8 cellular contexts compared by ENCODE assay signal in genomic region chr13:94968040-94968756, GRCh38.
A peak's percentile ranks its signal among the peaks of the same experiment; 100 is the strongest.
DNase-seq lines count a peak whose midpoint lies in the region; ATAC-seq and TF ChIP-seq lines count a peak whose summit lies in the region.

No MANE protein-coding gene starts in this region.

- H3K9me3 Mint-ChIP-seq in WTC11 = no peaks in the 10 kb centered on the region
- no peaks in the 10 kb centered on the region for H3K9me3 Mint-ChIP-seq in stimulated activated effector memory CD8-positive, alpha-beta T cell treated with anti-CD3 and anti-CD28 coated beads, Interleukin-12 subunit alpha, Interleukin-12 subunit beta, amount 100 ng/mL, for 72 hours

- peak; percentile 75 for ATAC-seq in WTC11
- ATAC-seq in stimulated activated effector memory CD8-positive, alpha-beta T cell treated with anti-CD3 and anti-CD28 coated beads, Interleukin-12 subunit alpha, Interleukin-12 subunit beta, amount 100 ng/mL, for 72 hours = peak; percentile 42
- ATAC-seq in HG03521 (IDR thresholded peaks at IDR 0.05; ENCODE audit: unreplicated experiment) = no peak

- peak overlapping the region; percentile 48; the same call in 1 of the 2 replicates for H2AFZ ChIP-seq in GM23248

- H3K9me2 ChIP-seq in GM23248 (ENCODE audit: insufficient read depth) = no peaks in the 10 kb centered on the region

- no peaks in the 10 kb centered on the region for H3K36me3 ChIP-seq in GM23248 (ENCODE audit: low read depth)

- POLR2A ChIA-PET in WTC11 (lab: Charles Lee) = interaction anchor here (0.9 to 2.2 kb wide), 6 partner anchors 143 to 309 kb away, joined by 3 to 6 read pairs (median 4); no protein-coding TSS in a partner anchor

- in situ Hi-C loops in GM23248 (cut with MboI) = no loop called here

- no peaks in the 10 kb centered on the region for H3F3A ChIP-seq in GM23248 (ENCODE audit: insufficient read depth)

- peak; percentile 15 for DNase-seq in AG08396 (ENCODE audit: low spot score)
- peak; percentile 24 for DNase-seq in GM23248
- peak; percentile 67 for DNase-seq in WTC11 (ENCODE audit: low spot score)
- DNase-seq in stimulated activated effector memory CD8-positive, alpha-beta T cell treated with anti-CD3 and anti-CD28 coated beads, Interleukin-12 subunit alpha, Interleukin-12 subunit beta, amount 100 ng/mL, for 72 hours (ENCODE audit: low spot score in 2 of 2) = no peak
- DNase-seq in NCI-H1048 (lab: John Stamatoyannopoulos, UW) = no peak
- no peak for DNase-seq in KG1 (lab: John Stamatoyannopoulos, UW)

- peak overlapping the region; percentile 87 for H3K4me3 Mint-ChIP-seq in WTC11
- H3K4me3 Mint-ChIP-seq in stimulated activated effector memory CD8-positive, alpha-beta T cell treated with anti-CD3 and anti-CD28 coated beads, Interleukin-12 subunit alpha, Interleukin-12 subunit beta, amount 100 ng/mL, for 72 hours = no peak overlapping the region

- peaks cover 51% of the 10 kb centered on the region for H3K4me1 Mint-ChIP-seq in WTC11
- no peaks in the 10 kb centered on the region for H3K4me1 Mint-ChIP-seq in stimulated activated effector memory CD8-positive, alpha-beta T cell treated with anti-CD3 and anti-CD28 coated beads, Interleukin-12 subunit alpha, Interleukin-12 subunit beta, amount 100 ng/mL, for 72 hours

- no peak for TF ChIP-seq CTCF in WTC11 (IDR thresholded peaks at IDR 0.05)

- H3K4me3 ChIP-seq in GM23248 (peak overlapping the region; percentile 50), iPS-11a (ENCODE audit: low read depth, low read length) (peak overlapping the region; percentile 60)

- H3K27me3 ChIP-seq in GM23248 (replicated peaks; ENCODE audit: insufficient read depth) = peaks cover 78% of the 10 kb centered on the region

- CTCF ChIA-PET in WTC11 (lab: Charles Lee) = interaction anchor here (0.6 to 3.4 kb wide), 26 partner anchors 8 to 412 kb away, joined by 3 to 19 read pairs (median 5); partner anchors contain the start of gene TGDS

- H3K4me2 ChIP-seq in GM23248 (ENCODE audit: unreplicated experiment) = no peak overlapping the region

- H3K79me2 ChIP-seq in GM23248 (ENCODE audit: insufficient read depth) = no peaks in the 10 kb centered on the region

- H4K20me1 ChIP-seq in GM23248 (ENCODE audit: insufficient read depth) = no peaks in the 10 kb centered on the region

- no peak overlapping the region for H3K9ac ChIP-seq in GM23248

- H3K4me1 ChIP-seq in GM23248 (ENCODE audit: insufficient read depth) = no peaks in the 10 kb centered on the region

- H3K27ac ChIP-seq in GM23248 = no peak overlapping the region

- peaks cover 16% of the 10 kb centered on the region for H3K27me3 Mint-ChIP-seq in WTC11 (ENCODE audit: low read depth)

- peak overlapping the region; percentile 76; the same call in 1 of the 2 replicates for H3K27ac Mint-ChIP-seq in WTC11
- no peak overlapping the region for H3K27ac Mint-ChIP-seq in stimulated activated effector memory CD8-positive, alpha-beta T cell treated with anti-CD3 and anti-CD28 coated beads, Interleukin-12 subunit alpha, Interleukin-12 subunit beta, amount 100 ng/mL, for 72 hours

- 1 to 2% methylated on average over 38 to 55 of the region's 56 CpGs for WGBS in GM23248 (ENCODE audit: low coverage in 1 of 2, low lambda C conversion rate in 2 of 2, missing lambda C conversion rate in 2 of 2), 2 experiments

- H3K36me3 Mint-ChIP-seq in WTC11 = no peaks in the 10 kb centered on the region
- no peaks in the 10 kb centered on the region for H3K36me3 Mint-ChIP-seq in stimulated activated effector memory CD8-positive, alpha-beta T cell treated with anti-CD3 and anti-CD28 coated beads, Interleukin-12 subunit alpha, Interleukin-12 subunit beta, amount 100 ng/mL, for 72 hours

- H3K9me3 ChIP-seq in GM23248 (ENCODE audit: low read depth) = no peaks in the 10 kb centered on the region

TF ChIP-seq in WTC11, 78 proteins besides CTCF, POLR2A, EP300 and RAD21 (continues in another document):
- TF ChIP-seq USF2 (CRISPR knock-in tag; IDR thresholded peaks at IDR 0.05) (no peak), USF1 (CRISPR knock-in tag; IDR thresholded peaks at IDR 0.05) (no peak), ZNF232 (CRISPR knock-in tag; IDR thresholded peaks at IDR 0.05) (no peak), MAX (CRISPR knock-in tag; IDR thresholded peaks at IDR 0.05) (peak; percentile 22; the same call in 1 of the 2 replicates), GTF2I (CRISPR knock-in tag; conservative IDR thresholded peaks at IDR 0.05) (no peak; the same call in 1 of the 2 replicates), FOXJ3 (CRISPR knock-in tag; IDR thresholded peaks at IDR 0.05; ENCODE audit: borderline replicate concordance) (no peak), ZBTB21 (CRISPR knock-in tag; IDR thresholded peaks at IDR 0.05; ENCODE audit: borderline replicate concordance) (no peak), HMGA2 (CRISPR knock-in tag; IDR thresholded peaks at IDR 0.05) (no peak), ZSCAN18 (CRISPR knock-in tag; IDR thresholded peaks at IDR 0.05) (no peak), JAZF1 (CRISPR knock-in tag; IDR thresholded peaks at IDR 0.05) (no peak), IRF2 (CRISPR knock-in tag; IDR thresholded peaks at IDR 0.05; ENCODE audit: borderline replicate concordance, low read depth) (no peak), NR1H2 (CRISPR knock-in tag; IDR thresholded peaks at IDR 0.05) (no peak), ZNF512 (CRISPR knock-in tag; IDR thresholded peaks at IDR 0.05; ENCODE audit: borderline replicate concordance) (no peak), CREM (CRISPR knock-in tag; IDR thresholded peaks at IDR 0.05) (no peak), FOXP4 (CRISPR knock-in tag; IDR thresholded peaks at IDR 0.05) (no peak), FOXP1 (CRISPR knock-in tag; IDR thresholded peaks at IDR 0.05; ENCODE audit: borderline replicate concordance) (peak; percentile 8; the same call in 1 of the 2 replicates), EMX1 (CRISPR knock-in tag; IDR thresholded peaks at IDR 0.05) (no peak)

Comparison
In these comparisons a context has a peak if more than half of its experiments do, and no peak if none do; other contexts are left out.
1. DNase-seq: peak in AG08396 (single experiment), GM23248 (single experiment) and WTC11 (single experiment); none in stimulated activated effector memory CD8-positive, alpha-beta T cell treated with anti-CD3 and anti-CD28 coated beads, Interleukin-12 subunit alpha, Interleukin-12 subunit beta, amount 100 ng/mL, for 72 hours (0 of 2), NCI-H1048 (single experiment) and KG1 (single experiment).